ENCODE assay signal across 8 cellular contexts in genomic region chr1:30907641-30908445, GRCh38. TPM values are rescaled to one million over a fixed set of nuclear protein-coding genes. Genes with fewer than 3 reads are reported as not detected.
A peak's percentile ranks its signal among the peaks of the same experiment; 100 is the strongest.
DNase-seq lines count a peak whose midpoint lies in the region; ATAC-seq and TF ChIP-seq lines count a peak whose summit lies in the region.

No MANE protein-coding gene starts in this region.

- H3K9ac ChIP-seq in duodenal mucosa (ENCODE audit: low read depth in 1 of 2, low read length in 2 of 2) = peak overlapping the region; percentile 29 to 38

- peaks cover 11% of the 10 kb centered on the region for H3K4me1 ChIP-seq in cardiac muscle cell (ENCODE audit: low read depth)
- peaks cover 21 to 32% of the 10 kb centered on the region in 2 donors for H3K4me1 ChIP-seq in duodenal mucosa (ENCODE audit: control insufficient read depth in 1 of 2, insufficient read depth in 2 of 2, low read length in 2 of 2)

- H3K4me3 Mint-ChIP-seq in naive B cell = peak overlapping the region; percentile 73 to 91 (median 86)

- ATAC-seq in left ventricle myocardium superior = no peak
- no peak for ATAC-seq in naive B cell (ENCODE audit: low read depth in 2 of 2)
- ATAC-seq in GM19023 (IDR thresholded peaks at IDR 0.05; ENCODE audit: unreplicated experiment) = no peak

- H3K36me3 ChIP-seq in cardiac muscle cell (no peaks in the 10 kb centered on the region), duodenal mucosa (ENCODE audit: control insufficient read depth in 1 of 2, insufficient read depth in 2 of 2, low read length in 2 of 2) (no peaks in the 10 kb centered on the region)

- H3K27ac ChIP-seq in cardiac muscle cell (no peak overlapping the region), duodenal mucosa (ENCODE audit: low read depth, low read length) (no peak overlapping the region)

- TF ChIP-seq CTCF in cardiac muscle cell (IDR thresholded peaks at IDR 0.05; ENCODE audit: low read depth, low read length) = no peak

- H3K27me3 Mint-ChIP-seq in naive B cell = peaks cover 18 to 80% (median 71%) of the 10 kb centered on the region in 3 donors

- no peaks in the 10 kb centered on the region for H3K36me3 Mint-ChIP-seq in naive B cell

- H3K4me1 Mint-ChIP-seq in naive B cell = peaks cover 27 to 34% (median 34%) of the 10 kb centered on the region in 3 donors

- peaks cover 0 to 2% (median 0%) of the 10 kb centered on the region in 7 donors for H3K9me3 Mint-ChIP-seq in naive B cell

- H3K4me3 ChIP-seq in cardiac muscle cell = peak overlapping the region; percentile 67
- peak overlapping the region; percentile 42 to 59 for H3K4me3 ChIP-seq in duodenal mucosa (ENCODE audit: low read depth in 1 of 2, low read length in 2 of 2)

- no peaks in the 10 kb centered on the region for H3K9me3 ChIP-seq in cardiac muscle cell (ENCODE audit: low read depth)
- H3K9me3 ChIP-seq in duodenal mucosa (ENCODE audit: control insufficient read depth in 1 of 2, low read length in 2 of 2) = no peaks in the 10 kb centered on the region

- H3K27me3 ChIP-seq in cardiac muscle cell = no peaks in the 10 kb centered on the region
- H3K27me3 ChIP-seq in duodenal mucosa (ENCODE audit: control insufficient read depth in 1 of 2, insufficient read depth in 2 of 2, low read length in 2 of 2) = peaks cover 9% of the 10 kb centered on the region in 2 donors

- H3K27ac Mint-ChIP-seq in naive B cell = peak overlapping the region in 5 of 6 donors; percentile 23 to 73 (median 53)

- intact Hi-C loops in left ventricle myocardium superior (cut with micrococcal nuclease) = no loop called here

- DNase-seq in cardiac muscle cell (ENCODE audit: low read depth in 1 of 2, low spot score in 1 of 2) (no peak), left ventricle myocardium superior (no peak), naive B cell (no peak), NCI-H2171 treated with DMSO at 0.1 percent for 48 hours (lab: John Stamatoyannopoulos, UW) (no peak)
- DNase-seq in activated CD4-positive, CD25-positive, alpha-beta regulatory T cell treated with anti-CD3 and anti-CD28 coated beads, Interleukin-2, amount 50 U/mL, for 72 hours = no peak
- no peak for DNase-seq in stimulated activated naive CD4-positive, alpha-beta T cell treated with Interleukin-2 at 50 U/mL for 16 hours (lab: John Stamatoyannopoulos, UW)

RNA-seq across cellular contexts. Expression of gene SDC3, which starts 0.7 kb away (rescaled TPM):
- total RNA-seq in cardiac muscle cell (87.1 and 89.2 TPM in 2 replicates), left ventricle myocardium superior (19.6 TPM)
- polyA plus RNA-seq in cardiac muscle cell (85.2 and 95.7 TPM in 2 replicates), naive B cell (ENCODE audit: low read depth in 6 of 6) (under 1 TPM in 1 of 6 donors, not detected in 5; 0.04 TPM)
